Comparison of ENCODE assay signal across 8 cellular contexts in genomic region chr1:144532156-144532607, GRCh38.
DNase-seq lines count a peak whose midpoint lies in the region; ATAC-seq, FAIRE-seq and TF ChIP-seq lines count a peak whose summit lies in the region.
"Not testable (repeated sequence)": the region's sequence is repeated elsewhere in the genome, so short reads cannot be mapped to it uniquely, and the experiment has no call there.

No MANE protein-coding gene starts in this region.

- not testable (repeated sequence) for H3K4me3 ChIP-seq in AG09309 (ENCODE audit: control insufficient read depth, low read depth, low read length); OCI-LY3 (ENCODE audit: low read length); K562; fibroblast of the aortic adventitia (ENCODE audit: low read depth, low read length)

- WGBS in K562 (ENCODE audit: insufficient coverage, low coverage, missing lambda C conversion rate), result 41% methylated on average over 5 of the region's 9 CpGs

- not testable (repeated sequence) for H3K4me1 ChIP-seq in OCI-LY3 (ENCODE audit: low read length); K562 (replicated peaks in 1 of 2; ENCODE audit: control insufficient read depth in 2 of 2, insufficient read depth in 2 of 2, low read length in 2 of 2)

- TF ChIP-seq EP300 in K562 (IDR thresholded peaks at IDR 0.05; ENCODE audit: low read length), result not testable (repeated sequence)

- intact Hi-C loops in K562 (cut with micrococcal nuclease), result not testable (repeated sequence)

- TF ChIP-seq POLR2A in K562 (conservative IDR thresholded peaks at IDR 0.05), result not testable (repeated sequence)

- in situ Hi-C loops in K562 (cut with MboI), result not testable (repeated sequence)

- H3K9me3 ChIP-seq in OCI-LY3 (ENCODE audit: insufficient read depth, low read length); K562 (replicated peaks; ENCODE audit: control insufficient read depth, insufficient read depth, low read depth, low read length): not testable (repeated sequence)

- not testable (repeated sequence) for DNase-seq in AG09309 (ENCODE audit: low read depth); K562 (ENCODE audit: extremely low read depth in 1 of 4, low spot score in 3 of 4); fibroblast of the aortic adventitia (ENCODE audit: low read depth); mesothelial cell of epicardium (ENCODE audit: low spot score in 2 of 2, unreplicated experiment in 2 of 2)
- peak; percentile 70 for DNase-seq in activated CD8-positive, alpha-beta memory T cell treated with anti-CD3 and anti-CD28 coated beads for 24 hours
- peak; percentile 10 for DNase-seq in stimulated activated CD4-positive, alpha-beta T cell treated with anti-CD3 and anti-CD28 coated beads, Interleukin-1b, Interleukin-23, amount 100 ng/mL, for 48 hours

- not testable (repeated sequence) for H3K27ac Mint-ChIP-seq in mesothelial cell of epicardium

- H3K9me1 ChIP-seq in K562 (ENCODE audit: control insufficient read depth, insufficient read depth, low read length), result not testable (repeated sequence)

- H3K27ac ChIP-seq in OCI-LY3 (ENCODE audit: low read length); K562 (ENCODE audit: extremely low read depth, low read depth, low read length): not testable (repeated sequence)

- ATAC-seq in GM18868 (IDR thresholded peaks at IDR 0.05; ENCODE audit: unreplicated experiment) (peak; percentile 83), K562 (peak; percentile 98)

- not testable (repeated sequence) for H2AFZ ChIP-seq in OCI-LY3 (ENCODE audit: low read depth, low read length)
- H2AFZ ChIP-seq in K562 (ENCODE audit: low read depth, low read length), result peak overlapping the region; percentile 63; the same call in 1 of the 2 replicates

- H3K79me2 ChIP-seq in OCI-LY3 (ENCODE audit: low read length); K562 (ENCODE audit: control insufficient read depth, insufficient read depth, low read length): not testable (repeated sequence)

- H3K9me3 Mint-ChIP-seq in mesothelial cell of epicardium, result not testable (repeated sequence)

- CTCF ChIA-PET in K562 (lab: Yijun Ruan, JAX; ENCODE audit: low intra/inter-chr PET ratio), result not testable (repeated sequence)

- TF ChIP-seq RAD21 in K562 (CRISPR knock-in tag; conservative IDR thresholded peaks at IDR 0.05 in 1 of 2, IDR thresholded peaks at IDR 0.05 in 1 of 2), result peak; percentile 10 to 42; a peak in 2 of 4 replicates

- POLR2A ChIA-PET in K562 (lab: Yijun Ruan, JAX), result not testable (repeated sequence)

- peak; percentile 17 for TF ChIP-seq CTCF in AG09309 (IDR thresholded peaks at IDR 0.05; ENCODE audit: control insufficient read depth, insufficient read depth, low read depth, low read length, missing control alignments)
- TF ChIP-seq CTCF in OCI-LY3 (IDR thresholded peaks at IDR 0.05; ENCODE audit: low read depth, low read length), result peak; percentile 30
- TF ChIP-seq CTCF in K562 (IDR thresholded peaks at IDR 0.05 in 2 of 3, conservative IDR thresholded peaks at IDR 0.05 in 1 of 3; ENCODE audit: insufficient read depth in 2 of 3, low read depth in 1 of 3, low read length in 3 of 3), result peak in 2 of 3 experiments; percentile 2 to 37; a peak in 1 of 6 replicates
- TF ChIP-seq CTCF in fibroblast of the aortic adventitia (IDR thresholded peaks at IDR 0.05; ENCODE audit: insufficient read depth, low read length), result peak; percentile 7
- peak; percentile 59 for TF ChIP-seq CTCF in mesothelial cell of epicardium (IDR thresholded peaks at IDR 0.05; ENCODE audit: unreplicated experiment)

- not testable (repeated sequence) for H4K20me1 ChIP-seq in OCI-LY3 (ENCODE audit: insufficient read depth, low read length); K562 (replicated peaks; ENCODE audit: control insufficient read depth, insufficient read depth, low read length)

- not testable (repeated sequence) for H3K36me3 Mint-ChIP-seq in mesothelial cell of epicardium

- BruUV-seq in K562 (replicated peaks; lab: Mats Ljungman, UMichigan), result not testable (repeated sequence)

- H3K27me3 Mint-ChIP-seq in mesothelial cell of epicardium (ENCODE audit: low read depth), result not testable (repeated sequence)

- H3K27me3 ChIP-seq in OCI-LY3 (ENCODE audit: low read depth, low read length); K562 (ENCODE audit: control insufficient read depth in 2 of 2, insufficient read depth in 2 of 2, low read length in 2 of 2): not testable (repeated sequence)

- not testable (repeated sequence) for H3K4me3 Mint-ChIP-seq in mesothelial cell of epicardium

- H3K4me2 ChIP-seq in OCI-LY3 (ENCODE audit: low read length), result peak overlapping the region; percentile 36; the same call in 1 of the 2 replicates
- H3K4me2 ChIP-seq in K562 (ENCODE audit: insufficient read depth, low read length), result not testable (repeated sequence)

- not testable (repeated sequence) for FAIRE-seq in K562 (lab: Jason Lieb, UNC)

- not testable (repeated sequence) for H3K9ac ChIP-seq in OCI-LY3 (ENCODE audit: low read length); K562 (ENCODE audit: insufficient read depth in 1 of 2, low read depth in 2 of 2, low read length in 2 of 2)

- not testable (repeated sequence) for H3K36me3 ChIP-seq in OCI-LY3 (replicated peaks; ENCODE audit: low read depth, low read length); K562 (ENCODE audit: control insufficient read depth, insufficient read depth, low read length)

- H3K4me1 Mint-ChIP-seq in mesothelial cell of epicardium, result not testable (repeated sequence)

TF ChIP-seq in K562, 482 proteins besides CTCF, POLR2A, EP300 and RAD21:
- not testable (repeated sequence) for TF ChIP-seq ATF1 (CRISPR knock-in tag; IDR thresholded peaks at IDR 0.05)
- peak; percentile 67 for TF ChIP-seq ATF1 (tag; IDR thresholded peaks at IDR 0.05)
- TF ChIP-seq CTBP1 (IDR thresholded peaks at IDR 0.05; ENCODE audit: borderline replicate concordance), result peak; percentile 26; the same call in 1 of the 2 replicates
- peak; percentile 48; the same call in 1 of the 2 replicates for TF ChIP-seq CREM (IDR thresholded peaks at IDR 0.05; ENCODE audit: low read depth)
- peak; percentile 43; the same call in 1 of the 2 replicates for TF ChIP-seq ATF7 (IDR thresholded peaks at IDR 0.05)
- TF ChIP-seq L3MBTL2 (IDR thresholded peaks at IDR 0.05), result 0 out of 2 replicates have a peak, but pooled peaks have one; percentile 21

Comparison
In these comparisons a context has a peak if more than half of its experiments do, and no peak if none do; other contexts are left out.
1. CTCF ChIP-seq: peak in every context shown above with its lines; median percentile 59 in mesothelial cell of epicardium; 30 in OCI-LY3; 20 in K562; 17 in AG09309; 7 in fibroblast of the aortic adventitia.